ENCODE assay signal across 7 cellular contexts in the genomic region with DNA sequence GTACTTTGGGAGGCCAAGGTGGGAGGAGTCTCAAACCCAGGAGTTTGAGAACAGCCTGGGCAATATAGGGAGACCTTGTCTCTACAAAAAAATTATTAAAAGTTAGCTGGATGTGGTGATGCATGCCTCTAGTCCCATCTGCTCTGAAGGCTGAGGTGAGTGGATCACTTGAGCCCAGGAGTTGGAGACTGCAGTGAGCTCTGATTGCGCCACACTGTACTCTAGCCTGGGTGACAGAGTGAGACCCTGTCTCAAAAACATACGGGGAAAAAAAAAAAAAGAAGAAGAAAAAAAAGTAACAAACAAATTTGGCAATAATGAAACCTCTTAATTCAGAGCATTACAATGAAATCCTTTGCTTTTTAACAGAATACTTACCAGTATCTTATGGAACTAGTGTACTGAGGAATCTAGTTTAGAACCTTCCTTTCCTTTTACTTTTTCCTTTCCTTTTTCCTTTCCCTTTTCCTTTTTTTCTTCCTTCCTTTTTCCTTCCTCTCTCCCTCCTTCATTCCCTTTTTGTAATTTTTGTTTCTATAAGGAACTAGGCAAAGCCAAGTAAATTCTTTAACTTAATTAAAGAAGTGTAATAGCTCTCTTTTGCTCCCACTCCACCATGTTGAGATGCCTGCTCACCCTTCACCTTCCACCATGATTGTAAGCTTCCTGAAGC.
"Had no signal": no experiment of that assay in that cellular context is flagged by ENCODE, and none has a peak within 500 bp of the region (broad histone marks: within the 10 kb centered on the region; RNA-seq: fewer than 3 reads in every experiment).

No MANE protein-coding gene starts in this region.

- H3K4me2 ChIP-seq: KMS-11 had no signal

- H3K4me3 Mint-ChIP-seq: IgD-negative memory B cell had no signal

- H3K9ac ChIP-seq: KMS-11 had no signal

- H3K27me3 Mint-ChIP-seq: IgD-negative memory B cell had no signal

- H3K27ac ChIP-seq: HL-60, KMS-11 had no signal

- FAIRE-seq: HTR-8/SVneo had no signal

- DNase-seq: IMR-90, KBM-7, KG1 had no signal

- H3K4me1 Mint-ChIP-seq: IgD-negative memory B cell had no signal

- H3K9me3 Mint-ChIP-seq: IgD-negative memory B cell had no signal
